ENCODE assay signal across 9 cellular contexts in the genomic region with DNA sequence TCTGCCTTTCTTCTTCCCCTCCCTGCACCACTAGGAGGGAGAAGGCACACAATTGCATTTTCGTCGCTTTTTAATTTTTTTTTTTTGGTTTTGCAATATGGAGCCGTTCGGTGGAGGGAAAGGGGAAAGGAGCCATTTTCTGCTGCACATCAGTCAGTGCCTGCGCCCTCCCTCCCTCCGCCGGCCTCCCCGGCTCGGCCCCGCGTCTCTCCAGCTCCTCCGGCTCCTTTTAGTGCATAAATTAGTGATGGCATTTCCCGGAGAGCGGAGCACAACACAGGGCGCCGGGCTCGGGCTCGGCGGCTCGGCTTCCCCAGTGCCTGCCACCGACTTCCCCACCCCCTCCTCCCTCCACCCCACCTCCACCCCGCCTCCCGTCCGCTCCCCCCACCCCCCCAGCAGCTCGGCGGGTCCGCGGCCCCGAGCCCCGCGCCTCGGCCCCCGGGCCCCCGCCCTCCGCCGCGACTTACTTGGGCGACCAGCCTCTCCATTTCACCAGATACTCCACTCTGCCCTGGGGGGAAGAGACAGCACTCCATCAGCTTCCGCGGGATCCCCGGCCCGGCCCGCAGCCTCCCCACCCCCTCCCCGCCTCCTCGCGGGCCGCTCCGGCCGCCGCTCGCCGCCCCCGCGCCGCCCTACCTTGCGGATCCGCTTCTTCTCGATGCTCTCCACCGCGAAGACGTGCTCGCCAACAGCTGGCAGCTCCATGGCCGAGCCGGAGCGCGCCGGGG. TPM values are rescaled to one million over a fixed set of nuclear protein-coding genes. Genes with fewer than 3 reads are reported as not detected.
DNase-seq lines count a peak whose midpoint lies in the region; ATAC-seq, FAIRE-seq and TF ChIP-seq lines count a peak whose summit lies in the region.
"Had no signal": no experiment of that assay in that cellular context is flagged by ENCODE, and none has a peak within 500 bp of the region (broad histone marks: within the 10 kb centered on the region; RNA-seq: fewer than 3 reads in every experiment).

No MANE protein-coding gene starts in this region.

- DNase-seq in GM12864 (ENCODE audit: low read depth) = no peak
- no peak for DNase-seq in HCT116 (ENCODE audit: low read depth, low spot score)
- DNase-seq in NCI-H1092 treated with DMSO at 0.1 percent for 48 hours (lab: John Stamatoyannopoulos, UW) = peak; percentile 42
- DNase-seq in activated CD4-positive, CD25-positive, alpha-beta regulatory T cell treated with anti-CD3 and anti-CD28 coated beads, Interleukin-2, amount 50 U/mL, for 72 hours = peak; percentile 69
- DNase-seq in coronary artery (ENCODE audit: low spot score) = no peak
- DNase-seq in HepG2 (ENCODE audit: low spot score) = no peak
- DNase-seq in stimulated activated CD8-positive, alpha-beta memory T cell treated with anti-CD3 and anti-CD28 coated beads, Interleukin-4, amount 100 ng/mL, for 48 hours = peak; percentile 67

- peaks cover 4% of the 10 kb centered on the region; the same call in 1 of the 2 replicates for H4K20me1 ChIP-seq in HCT116 (ENCODE audit: insufficient read depth)
- H4K20me1 ChIP-seq in HepG2 (ENCODE audit: insufficient read depth, low read length) = peaks cover 41% of the 10 kb centered on the region

- H3K79me2 ChIP-seq in HCT116 (ENCODE audit: insufficient read depth, low read length) (peaks cover 45% of the 10 kb centered on the region), HepG2 (ENCODE audit: insufficient read depth, low read length) (peaks cover 39% of the 10 kb centered on the region)

- no peak for TF ChIP-seq RAD21 in HCT116 (IDR thresholded peaks at IDR 0.05; ENCODE audit: low read depth)
- TF ChIP-seq RAD21 in HepG2 (CRISPR knock-in tag; IDR thresholded peaks at IDR 0.05) = no peak

- H3K9me3 ChIP-seq in HCT116 (ENCODE audit: control insufficient read depth in 1 of 2, insufficient read depth in 1 of 2, low read depth in 1 of 2, low read length in 2 of 2) (no peaks in the 10 kb centered on the region), HepG2 (ENCODE audit: low read length) (no peaks in the 10 kb centered on the region)

- H3K27ac ChIP-seq in HCT116 (ENCODE audit: low read depth, low read length) = peak overlapping the region; percentile 94
- H3K27ac ChIP-seq in coronary artery = peak overlapping the region; percentile 83 to 99
- H3K27ac ChIP-seq in HepG2 (ENCODE audit: extremely low read length, insufficient read depth, low read length) = peak overlapping the region; percentile 71

- no peak for TF ChIP-seq CTCF in GM12864 (IDR thresholded peaks at IDR 0.05; ENCODE audit: low read depth, low read length, missing control alignments)
- no peak for TF ChIP-seq CTCF in HCT116 (IDR thresholded peaks at IDR 0.05 in 2 of 3, conservative IDR thresholded peaks at IDR 0.05 in 1 of 3; ENCODE audit: borderline replicate concordance in 1 of 3, insufficient read depth in 1 of 3, low read depth in 2 of 3, low read length in 2 of 3)
- no peak for TF ChIP-seq CTCF in coronary artery (IDR thresholded peaks at IDR 0.05)
- no peak for TF ChIP-seq CTCF in HepG2 (CRISPR knock-in tag; IDR thresholded peaks at IDR 0.05)

- no peak overlapping the region for H2AFZ ChIP-seq in HCT116 (ENCODE audit: low read depth, low read length, poor library complexity, severe bottlenecking)
- H2AFZ ChIP-seq in HepG2 (ENCODE audit: low read length) = no peak overlapping the region

- CTCF ChIA-PET in HCT116 (lab: Charles Lee) = interaction anchor here (0.6 to 4.5 kb wide), 34 partner anchors 8 to 1524 kb away, joined by 3 to 67 read pairs (median 4); a partner anchor contains a TSS
- CTCF ChIA-PET in HepG2 (lab: Yijun Ruan, JAX; ENCODE audit: low intra/inter-chr PET ratio, low total read pairs) = interaction anchor here (1.1 to 1.5 kb wide), 2 partner anchors 27 to 67 kb away, joined by 3 to 5 read pairs; no protein-coding TSS in a partner anchor

- intact Hi-C loops in HCT116 (cut with micrococcal nuclease) (loop anchor here (2.0 kb wide), 2 partner anchors 28 to 150 kb away; no protein-coding TSS in a partner anchor), HepG2 (cut with micrococcal nuclease; ENCODE audit: unreplicated experiment) (loop anchor here (5.0 to 10.0 kb wide), 3 partner anchors 41 to 94 kb away; a partner anchor contains a TSS)

- POLR2A ChIA-PET in HCT116 (lab: Charles Lee) (interaction anchor here (0.6 to 2.9 kb wide), 37 partner anchors 8 to 1629 kb away, joined by 3 to 73 read pairs (median 5); a partner anchor contains a TSS), HepG2 (lab: Yijun Ruan, JAX) (interaction anchor here (0.6 to 9.7 kb wide), 28 partner anchors 8 to 164 kb away, joined by 3 to 333 read pairs (median 10); a partner anchor contains a TSS)

- in situ Hi-C loops in HepG2 (cut with HindIII; ENCODE audit: extremely low pct_ligation_motif_present, low pct_unique_long_range_greater_than_20kb) = loop anchor here (5.0 kb wide), 1 partner anchor 154 kb away; no protein-coding TSS in a partner anchor

- peaks cover 5 to 15% of the 10 kb centered on the region in 2 experiments; a peak in 2 of 4 replicates for H3K36me3 ChIP-seq in HCT116 (ENCODE audit: control insufficient read depth in 1 of 2, insufficient read depth in 2 of 2, low read length in 2 of 2)
- H3K36me3 ChIP-seq in HepG2 (replicated peaks in 1 of 2; ENCODE audit: control insufficient read depth in 1 of 2, insufficient read depth in 2 of 2, low read length in 2 of 2) = peaks cover 11 to 12% of the 10 kb centered on the region in 2 experiments

- BruUV-seq in HCT116 (replicated peaks; lab: Mats Ljungman, UMichigan) = no TSS peak
- no TSS peak for BruUV-seq in HepG2 (replicated peaks; lab: Mats Ljungman, UMichigan)

- 2% methylated on average over 30 of the region's 67 CpGs for WGBS in HepG2 (ENCODE audit: low lambda C conversion rate)

- FAIRE-seq in HepG2 (lab: Jason Lieb, UNC) = no peak
- FAIRE-seq: endometrium had no signal

- no peaks in the 10 kb centered on the region for H3K9me2 ChIP-seq in HCT116 (ENCODE audit: insufficient read depth)

- RAD21 ChIA-PET in HCT116 (lab: Charles Lee; ENCODE audit: low non-redundant PET in 1 of 2, low total read pairs in 2 of 2, uncharacterized antibody in 2 of 2, unreplicated experiment in 2 of 2) = interaction anchor here (0.6 to 1.0 kb wide), 5 partner anchors 27 to 393 kb away, joined by 3 to 10 read pairs (median 4); a partner anchor contains a TSS

- TF ChIP-seq POLR2A in HCT116 (IDR thresholded peaks at IDR 0.05; ENCODE audit: borderline replicate concordance, extremely low read depth, insufficient read depth, insufficient read length) = no peak
- TF ChIP-seq POLR2A in HepG2 (IDR thresholded peaks at IDR 0.05; ENCODE audit: insufficient read depth in 1 of 2, low read depth in 2 of 2, low read length in 2 of 2) = no peak; a peak in 1 of 4 replicates

- H3K4me2 ChIP-seq in HCT116 (ENCODE audit: low read length) (peak overlapping the region; percentile 94), HepG2 (ENCODE audit: low read depth, low read length) (peak overlapping the region; percentile 97)

- H3K4me1 ChIP-seq in HCT116 (ENCODE audit: control insufficient read depth in 1 of 2, insufficient read depth in 2 of 2, low read length in 2 of 2) (peaks cover 39 to 52% of the 10 kb centered on the region in 2 experiments), HepG2 (ENCODE audit: insufficient read depth, low read length) (peaks cover 73% of the 10 kb centered on the region)

- peak overlapping the region; percentile 84 for H3K4me3 ChIP-seq in GM12864 (ENCODE audit: low read depth, low read length)
- H3K4me3 ChIP-seq in HCT116 (replicated peaks in 1 of 2; ENCODE audit: low read depth in 1 of 2, low read length in 2 of 2) = peak overlapping the region; percentile 84 to 95
- peak overlapping the region; percentile 96 for H3K4me3 ChIP-seq in coronary artery
- peak overlapping the region; percentile 77 to 100 (median 87) for H3K4me3 ChIP-seq in HepG2 (replicated peaks in 1 of 3; ENCODE audit: insufficient read depth in 1 of 3, low read depth in 2 of 3, low read length in 3 of 3)

- ATAC-seq in HCT116 (peak; percentile 6), HepG2 (peak; percentile 3; the same call in 2 of the 3 replicates), GM21447 (IDR thresholded peaks at IDR 0.05; ENCODE audit: unreplicated experiment) (no peak)

- H3K27me3 ChIP-seq in HCT116 (ENCODE audit: insufficient read depth, low read length) (no peaks in the 10 kb centered on the region), HepG2 (ENCODE audit: control insufficient read depth in 1 of 2, insufficient read depth in 2 of 2, low read length in 2 of 2) (no peaks in the 10 kb centered on the region; a peak in 1 of 5 replicates)

- H3K9ac ChIP-seq in HCT116 (ENCODE audit: low read length) (peak overlapping the region; percentile 79), HepG2 (ENCODE audit: insufficient read depth, low read depth, low read length) (peak overlapping the region; percentile 79)

- TF ChIP-seq EP300 in HepG2 (IDR thresholded peaks at IDR 0.05; ENCODE audit: low read depth in 2 of 2, low read length in 2 of 2) (no peak), HepG2 (CRISPR knock-in tag; IDR thresholded peaks at IDR 0.05; ENCODE audit: borderline replicate concordance) (no peak)

RNA-seq across cellular contexts. Expression of a gene that starts 0.5 kb away (rescaled TPM):
- 60.9 TPM for total RNA-seq in HCT116 (2021; ENCODE audit: unreplicated experiment)
- polyA plus RNA-seq in HCT116 (2012) = 58.0 and 71.2 TPM in 2 replicates
- total RNA-seq in HepG2 (2016; rRNA removed; fragmentation: Illumina TruSeq; extraction: Trizol) = 17.1 and 25.8 TPM in 2 replicates
- total RNA-seq in HepG2 (2016; cell fraction: cytosol; rRNA removed; fragmentation: Illumina TruSeq; extraction: Trizol; ENCODE audit: low read depth) = 4.7 and 4.8 TPM in 2 replicates
- total RNA-seq in HepG2 (2016; cell fraction: insoluble cytoplasmic fraction; rRNA removed; fragmentation: Illumina TruSeq; extraction: Trizol) = 17.7 and 25.2 TPM in 2 replicates
- total RNA-seq in HepG2 (2016; cell fraction: membrane; rRNA removed; fragmentation: Illumina TruSeq; extraction: Trizol) = 13.9 and 15.1 TPM in 2 replicates
- 18.5 and 22.8 TPM in 2 replicates for total RNA-seq in HepG2 (2016; cell fraction: nucleus; rRNA removed; fragmentation: Illumina TruSeq; extraction: Trizol)
- polyA plus RNA-seq in HepG2 (2011; rRNA removed) = 50.8 and 61.1 TPM in 2 replicates
- 31.1 and 45.6 TPM in 2 replicates for polyA plus RNA-seq in HepG2 (2011; cell fraction: cytosol; rRNA removed)
- polyA plus RNA-seq in HepG2 (2011; cell fraction: nucleus; rRNA removed) = 117 and 122 TPM in 2 replicates
- 27.9 and 32.4 TPM in 2 replicates for polyA plus RNA-seq in HepG2 (2012)
- 3.7 and 4.2 TPM in 2 replicates for polyA plus RNA-seq in HepG2 (2016; cell fraction: cytosol; fragmentation: Illumina TruSeq; extraction: Trizol; ENCODE audit: low read depth)
- 29.4 and 33.0 TPM in 2 replicates for polyA plus RNA-seq in HepG2 (2016; cell fraction: insoluble cytoplasmic fraction; fragmentation: Illumina TruSeq; extraction: Trizol; ENCODE audit: low read depth)
- polyA plus RNA-seq in HepG2 (2016; cell fraction: membrane; fragmentation: Illumina TruSeq; extraction: Trizol; ENCODE audit: low read depth) = 11.7 and 12.5 TPM in 2 replicates
- polyA plus RNA-seq in HepG2 (2016; cell fraction: nucleus; fragmentation: Illumina TruSeq; extraction: Trizol; ENCODE audit: insufficient read depth, low read depth) = 60.4 and 60.8 TPM in 2 replicates
- 17.1 and 51.0 TPM in 2 replicates for polyA minus RNA-seq in HepG2 (2011; rRNA and poly(A)+ RNA removed; ENCODE audit: low replicate concordance)
- 33.1 and 38.6 TPM in 2 replicates for polyA minus RNA-seq in HepG2 (2011; cell fraction: cytosol; rRNA and poly(A)+ RNA removed)
- 17.8 and 25.2 TPM in 2 replicates for polyA minus RNA-seq in HepG2 (2011; cell fraction: nucleus; rRNA and poly(A)+ RNA removed)

RNA-seq across cellular contexts. Expression of a gene that starts 41.8 kb away (rescaled TPM):
- 29.0 TPM for total RNA-seq in HCT116 (2021; ENCODE audit: unreplicated experiment)
- 17.3 and 18.1 TPM in 2 replicates for polyA plus RNA-seq in HCT116 (2012)
- 12.0 and 12.6 TPM in 2 replicates for total RNA-seq in HepG2 (2016; rRNA removed; fragmentation: Illumina TruSeq; extraction: Trizol)
- 1.3 and 2.4 TPM in 2 replicates for total RNA-seq in HepG2 (2016; cell fraction: cytosol; rRNA removed; fragmentation: Illumina TruSeq; extraction: Trizol; ENCODE audit: low read depth)
- total RNA-seq in HepG2 (2016; cell fraction: insoluble cytoplasmic fraction; rRNA removed; fragmentation: Illumina TruSeq; extraction: Trizol) = 12.8 and 13.5 TPM in 2 replicates
- total RNA-seq in HepG2 (2016; cell fraction: membrane; rRNA removed; fragmentation: Illumina TruSeq; extraction: Trizol) = 4.8 and 5.6 TPM in 2 replicates
- 5.7 and 8.6 TPM in 2 replicates for total RNA-seq in HepG2 (2016; cell fraction: nucleus; rRNA removed; fragmentation: Illumina TruSeq; extraction: Trizol)
- polyA plus RNA-seq in HepG2 (2011; rRNA removed) = 0.34 and 0.76 TPM in 2 replicates
- polyA plus RNA-seq in HepG2 (2011; cell fraction: cytosol; rRNA removed) = 0.72 and 0.99 TPM in 2 replicates
- polyA plus RNA-seq in HepG2 (2011; cell fraction: nucleus; rRNA removed) = 3.4 and 5.0 TPM in 2 replicates
- 7.4 and 7.7 TPM in 2 replicates for polyA plus RNA-seq in HepG2 (2012)
- polyA plus RNA-seq in HepG2 (2016; cell fraction: cytosol; fragmentation: Illumina TruSeq; extraction: Trizol; ENCODE audit: low read depth) = 0.54 and 0.80 TPM in 2 replicates
- 10.9 and 11.0 TPM in 2 replicates for polyA plus RNA-seq in HepG2 (2016; cell fraction: insoluble cytoplasmic fraction; fragmentation: Illumina TruSeq; extraction: Trizol; ENCODE audit: low read depth)
- 1.4 TPM in 2 replicates for polyA plus RNA-seq in HepG2 (2016; cell fraction: membrane; fragmentation: Illumina TruSeq; extraction: Trizol; ENCODE audit: low read depth)
- polyA plus RNA-seq in HepG2 (2016; cell fraction: nucleus; fragmentation: Illumina TruSeq; extraction: Trizol; ENCODE audit: insufficient read depth, low read depth) = 15.7 and 18.7 TPM in 2 replicates
- polyA minus RNA-seq in HepG2 (2011; rRNA and poly(A)+ RNA removed; ENCODE audit: low replicate concordance) = 1.2 and 1.6 TPM in 2 replicates
- 1.8 and 1.9 TPM in 2 replicates for polyA minus RNA-seq in HepG2 (2011; cell fraction: cytosol; rRNA and poly(A)+ RNA removed)
- 0.77 and 0.87 TPM in 2 replicates for polyA minus RNA-seq in HepG2 (2011; cell fraction: nucleus; rRNA and poly(A)+ RNA removed)

Comparison
In these comparisons a context has a peak if more than half of its experiments do, and no peak if none do; other contexts are left out.
1. DNase-seq: peak in NCI-H1092 treated with DMSO at 0.1 percent for 48 hours (single experiment), activated CD4-positive, CD25-positive, alpha-beta regulatory T cell treated with anti-CD3 and anti-CD28 coated beads, Interleukin-2, amount 50 U/mL, for 72 hours (single experiment) and stimulated activated CD8-positive, alpha-beta memory T cell treated with anti-CD3 and anti-CD28 coated beads, Interleukin-4, amount 100 ng/mL, for 48 hours (single experiment); none in GM12864 (single experiment), HCT116 (single experiment), coronary artery (single experiment) and HepG2 (single experiment).
2. Peak in every context shown above with its lines, with median percentiles within 50 percentile points of each other: H3K4me3 ChIP-seq and H3K27ac ChIP-seq.